In the genomic region with DNA sequence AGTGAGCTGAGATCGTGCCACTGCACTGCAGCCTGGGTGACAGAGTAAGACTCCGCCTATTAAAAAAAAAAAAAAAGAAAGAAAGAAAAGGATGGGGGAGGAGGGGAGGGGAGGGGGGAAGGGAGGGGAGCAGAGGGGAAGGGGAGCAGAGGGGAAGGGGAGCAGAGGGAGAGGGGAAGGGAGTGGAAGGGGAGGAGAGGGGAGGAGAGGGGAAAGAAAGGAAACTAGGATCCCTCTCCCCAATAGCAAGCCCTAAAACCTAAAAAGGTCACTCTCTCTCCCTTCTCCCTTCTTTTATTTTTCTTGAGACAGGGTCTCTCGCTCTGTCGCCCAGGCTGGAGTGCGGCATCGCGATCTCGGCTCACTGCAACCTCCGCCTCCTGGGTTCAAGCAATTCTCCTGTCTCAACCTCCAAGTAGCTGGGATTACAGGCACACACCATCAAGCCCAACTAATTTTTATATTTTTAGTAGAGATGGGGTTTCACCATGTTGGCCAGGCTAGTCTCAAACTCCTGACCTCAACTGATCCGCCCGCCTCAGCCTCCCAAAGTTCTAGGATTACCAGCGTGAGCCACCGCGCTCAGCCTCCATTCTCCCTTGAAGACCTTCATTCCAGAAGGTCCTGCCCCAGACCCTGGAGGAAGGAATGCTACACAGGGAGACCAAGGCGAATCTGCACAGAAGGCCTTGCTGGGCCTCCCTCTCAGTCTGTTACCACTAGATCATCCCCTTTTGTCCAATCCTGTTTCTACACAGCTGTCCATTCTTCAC, we compare ENCODE assay signal across 21 cellular contexts. TPM values are rescaled to one million over a fixed set of nuclear protein-coding genes. Genes with fewer than 3 reads are reported as not detected.
DNase-seq lines count a peak whose midpoint lies in the region; ATAC-seq, FAIRE-seq and TF ChIP-seq lines count a peak whose summit lies in the region.
"Had no signal": no experiment of that assay in that cellular context is flagged by ENCODE, and none has a peak within 500 bp of the region (broad histone marks: within the 10 kb centered on the region; RNA-seq: fewer than 3 reads in every experiment).

No MANE protein-coding gene starts in this region.

- no peak for DNase-seq in HepG2 (ENCODE audit: low spot score)
- DNase-seq in right lobe of liver, result no peak
- peak; percentile 76 for DNase-seq in mesendoderm
- DNase-seq in activated gamma-delta T cell treated with Interleukin-2 at 50 U/mL for 16 hours, result no peak
- no peak for DNase-seq in NCI-H446 (lab: John Stamatoyannopoulos, UW)
- DNase-seq in NCI-H748 (lab: John Stamatoyannopoulos, UW; ENCODE audit: unreplicated experiment), result no peak
- no peak for DNase-seq in NCI-H526 treated with DMSO at 0.1 percent for 48 hours (lab: John Stamatoyannopoulos, UW)
- DNase-seq: activated B cell treated with CpG ODN at 0.5 μM for 24 hours; adrenal gland; lower lobe of right lung; NCI-H1105 treated with DMSO at 0.1 percent for 48 hours; NCI-H2029; NCI-H2227 treated with DMSO at 0.1 percent for 48 hours; NCI-H82; Right ventricle myocardium superior; stimulated activated CD4-positive, alpha-beta T cell treated with anti-CD3 and anti-CD28 coated beads, Interleukin-1b, Interleukin-23, amount 100 ng/mL, for 48 hours; T-helper 9 cell had no signal

- CTCF ChIA-PET in HepG2 (lab: Yijun Ruan, JAX; ENCODE audit: low intra/inter-chr PET ratio, low total read pairs), result no interaction called here

- H3K36me3 ChIP-seq in HepG2 (replicated peaks in 1 of 2; ENCODE audit: control insufficient read depth in 1 of 2, insufficient read depth in 2 of 2, low read length in 2 of 2) (no peaks in the 10 kb centered on the region), right lobe of liver (no peaks in the 10 kb centered on the region), mesendoderm (ENCODE audit: control insufficient read depth, insufficient read depth, low read length) (no peaks in the 10 kb centered on the region)
- H3K36me3 ChIP-seq: adrenal gland, lower lobe of right lung had no signal

- H2AK5ac ChIP-seq in mesendoderm (ENCODE audit: low read length), result peak overlapping the region; percentile 30

- peak overlapping the region; percentile 58 for H2BK5ac ChIP-seq in mesendoderm (ENCODE audit: low read length)

- peak overlapping the region; percentile 44 for H3K27ac ChIP-seq in HepG2 (ENCODE audit: extremely low read length, insufficient read depth, low read length)
- H3K27ac ChIP-seq in right lobe of liver, result no peak overlapping the region
- H3K27ac ChIP-seq in mesendoderm (ENCODE audit: low read depth, low read length), result peak overlapping the region; percentile 93
- H3K27ac ChIP-seq: adrenal gland, lower lobe of right lung had no signal

- H3K27me3 ChIP-seq in HepG2 (ENCODE audit: control insufficient read depth in 1 of 2, insufficient read depth in 2 of 2, low read length in 2 of 2) (no peaks in the 10 kb centered on the region), right lobe of liver (no peaks in the 10 kb centered on the region), mesendoderm (ENCODE audit: insufficient read depth, low read length, poor library complexity) (no peaks in the 10 kb centered on the region)
- H3K27me3 ChIP-seq: adrenal gland had no signal

- H3K4me1 ChIP-seq in HepG2 (ENCODE audit: insufficient read depth, low read length), result peaks cover 90% of the 10 kb centered on the region
- H3K4me1 ChIP-seq in right lobe of liver, result peaks cover 0 to 21% (median 10%) of the 10 kb centered on the region in 4 donors
- H3K4me1 ChIP-seq in mesendoderm (ENCODE audit: control insufficient read depth, low read depth, low read length), result peaks cover 12% of the 10 kb centered on the region

- H3K4me3 Mint-ChIP-seq in brain, result no peak overlapping the region
- H3K4me3 Mint-ChIP-seq: activated B cell treated with CpG ODN at 0.5 μM for 24 hours; dendritic cell treated with granulocyte-macrophage colony-stimulating factor and Interleukin-4, amounts not matched to agents 40 ng/mL and 50 ng/mL, for 4 days had no signal

- POLR2A ChIA-PET in HepG2 (lab: Yijun Ruan, JAX), result interaction anchor here (0.7 to 8.1 kb wide), 3 partner anchors 13 to 47 kb away, joined by 4 to 88 read pairs (median 34); a partner anchor contains a TSS

- H2BK15ac ChIP-seq in mesendoderm (replicated peaks; ENCODE audit: low read depth), result peak overlapping the region; percentile 10

- TF ChIP-seq CTCF in HepG2 (CRISPR knock-in tag; IDR thresholded peaks at IDR 0.05) (no peak), right lobe of liver (IDR thresholded peaks at IDR 0.05) (no peak), brain (conservative IDR thresholded peaks at IDR 0.05) (no peak)

- H2BK120ac ChIP-seq in mesendoderm (ENCODE audit: low read depth, low read length), result peak overlapping the region; percentile 79

- H3K23ac ChIP-seq in mesendoderm (ENCODE audit: low read length), result no peak overlapping the region

- no peak for TF ChIP-seq EP300 in HepG2 (IDR thresholded peaks at IDR 0.05; ENCODE audit: low read depth in 2 of 2, low read length in 2 of 2)
- TF ChIP-seq EP300 in HepG2 (CRISPR knock-in tag; IDR thresholded peaks at IDR 0.05; ENCODE audit: borderline replicate concordance), result no peak

- no peaks in the 10 kb centered on the region for H3K9me3 ChIP-seq in HepG2 (ENCODE audit: low read length)
- no peaks in the 10 kb centered on the region for H3K9me3 ChIP-seq in right lobe of liver
- H3K9me3 ChIP-seq: adrenal gland, lower lobe of right lung had no signal

- intact Hi-C loops in HepG2 (cut with micrococcal nuclease; ENCODE audit: unreplicated experiment), result no loop called here
- intact Hi-C loops in right lobe of liver (cut with DNase I), result no loop called here

- H4K20me1 ChIP-seq in HepG2 (ENCODE audit: insufficient read depth, low read length), result no peaks in the 10 kb centered on the region

- peaks cover 11% of the 10 kb centered on the region for H3K27me3 Mint-ChIP-seq in brain

- TF ChIP-seq RAD21 in HepG2 (CRISPR knock-in tag; IDR thresholded peaks at IDR 0.05), result no peak

- peak overlapping the region; percentile 96 for H3K18ac ChIP-seq in mesendoderm (ENCODE audit: low read length)

- no peaks in the 10 kb centered on the region for H3K36me3 Mint-ChIP-seq in brain

- 96% methylated on average over 15 of the region's 15 CpGs for WGBS in HepG2 (ENCODE audit: low lambda C conversion rate)
- 96% methylated on average over 14 of the region's 15 CpGs for WGBS in right lobe of liver (ENCODE audit: insufficient coverage, low coverage, low lambda C conversion rate, missing lambda C conversion rate)
- no CpG with 5 or more reads among the region's 15 CpGs for WGBS in mesendoderm (ENCODE audit: extremely low coverage, insufficient coverage, low lambda C conversion rate)

- peak overlapping the region; percentile 57 for H3K56ac ChIP-seq in mesendoderm (ENCODE audit: low read length)

- H3K79me1 ChIP-seq in mesendoderm (ENCODE audit: low read length), result no peaks in the 10 kb centered on the region

- H3K4me1 Mint-ChIP-seq in brain, result peaks cover 37% of the 10 kb centered on the region

- FAIRE-seq in HepG2 (lab: Jason Lieb, UNC), result no peak
- FAIRE-seq: A204.1, endometrium had no signal

- TF ChIP-seq POLR2A in HepG2 (IDR thresholded peaks at IDR 0.05; ENCODE audit: insufficient read depth in 1 of 2, low read depth in 2 of 2, low read length in 2 of 2) (no peak), right lobe of liver (IDR thresholded peaks at IDR 0.05) (no peak)

- H3K9ac ChIP-seq in HepG2 (ENCODE audit: insufficient read depth, low read depth, low read length) (no peak overlapping the region), mesendoderm (ENCODE audit: low read length) (peak overlapping the region; percentile 42)

- H3K4me2 ChIP-seq in HepG2 (ENCODE audit: low read depth, low read length) (no peak overlapping the region), mesendoderm (ENCODE audit: low read length) (no peak overlapping the region)

- H4K8ac ChIP-seq in mesendoderm (ENCODE audit: low read depth, low read length), result no peak overlapping the region

- no peak overlapping the region for H2AFZ ChIP-seq in HepG2 (ENCODE audit: low read length)

- ATAC-seq in HepG2 (no peak), right lobe of liver (no peak)
- ATAC-seq: lower lobe of right lung had no signal

- H3K27ac Mint-ChIP-seq in brain, result peak overlapping the region in 3 of 5 experiments; percentile 31 to 59 (median 45)
- H3K27ac Mint-ChIP-seq: activated B cell treated with CpG ODN at 0.5 μM for 24 hours; dendritic cell treated with granulocyte-macrophage colony-stimulating factor and Interleukin-4, amounts not matched to agents 40 ng/mL and 50 ng/mL, for 4 days had no signal

- H3K4me3 ChIP-seq in HepG2 (replicated peaks in 1 of 3; ENCODE audit: insufficient read depth in 1 of 3, low read depth in 2 of 3, low read length in 3 of 3), result no peak overlapping the region
- H3K4me3 ChIP-seq in right lobe of liver, result no peak overlapping the region
- no peak overlapping the region for H3K4me3 ChIP-seq in mesendoderm (ENCODE audit: low read length)
- H3K4me3 ChIP-seq: adrenal gland, lower lobe of right lung had no signal

- H4K5ac ChIP-seq in mesendoderm (ENCODE audit: low read length), result no peak overlapping the region

- H3K4ac ChIP-seq in mesendoderm (ENCODE audit: low read depth, low read length), result peak overlapping the region; percentile 84

- BruUV-seq in HepG2 (replicated peaks; lab: Mats Ljungman, UMichigan), result no TSS peak

- H3K79me2 ChIP-seq in HepG2 (ENCODE audit: insufficient read depth, low read length) (peaks cover 3% of the 10 kb centered on the region), mesendoderm (ENCODE audit: control insufficient read depth, insufficient read depth, low read length) (no peaks in the 10 kb centered on the region)

- peaks cover 0 to 3% (median 0%) of the 10 kb centered on the region in 5 experiments for H3K9me3 Mint-ChIP-seq in brain
- H3K9me3 Mint-ChIP-seq: activated B cell treated with CpG ODN at 0.5 μM for 24 hours; dendritic cell treated with granulocyte-macrophage colony-stimulating factor and Interleukin-4, amounts not matched to agents 40 ng/mL and 50 ng/mL, for 4 days had no signal

- in situ Hi-C loops in HepG2 (cut with HindIII; ENCODE audit: extremely low pct_ligation_motif_present, low pct_unique_long_range_greater_than_20kb), result no loop called here

RNA-seq across cellular contexts. Expression of a gene that starts 45.8 kb away (rescaled TPM):
- 19.1 and 29.4 TPM in 2 replicates for total RNA-seq in HepG2 (2016; rRNA removed; fragmentation: Illumina TruSeq; extraction: Trizol)
- 13.7 and 14.9 TPM in 2 replicates for total RNA-seq in HepG2 (2016; cell fraction: cytosol; rRNA removed; fragmentation: Illumina TruSeq; extraction: Trizol; ENCODE audit: low read depth)
- 14.8 and 30.7 TPM in 2 replicates for total RNA-seq in HepG2 (2016; cell fraction: insoluble cytoplasmic fraction; rRNA removed; fragmentation: Illumina TruSeq; extraction: Trizol)
- total RNA-seq in HepG2 (2016; cell fraction: membrane; rRNA removed; fragmentation: Illumina TruSeq; extraction: Trizol), result 28.0 and 32.4 TPM in 2 replicates
- total RNA-seq in HepG2 (2016; cell fraction: nucleus; rRNA removed; fragmentation: Illumina TruSeq; extraction: Trizol), result 29.7 and 34.7 TPM in 2 replicates
- 117 and 149 TPM in 2 replicates for polyA plus RNA-seq in HepG2 (2011; rRNA removed)
- polyA plus RNA-seq in HepG2 (2011; cell fraction: cytosol; rRNA removed), result 60.3 and 76.2 TPM in 2 replicates
- polyA plus RNA-seq in HepG2 (2011; cell fraction: nucleus; rRNA removed), result 145 and 149 TPM in 2 replicates
- polyA plus RNA-seq in HepG2 (2012), result 142 and 149 TPM in 2 replicates
- polyA plus RNA-seq in HepG2 (2016; cell fraction: cytosol; fragmentation: Illumina TruSeq; extraction: Trizol; ENCODE audit: low read depth), result 3.1 and 3.3 TPM in 2 replicates
- polyA plus RNA-seq in HepG2 (2016; cell fraction: insoluble cytoplasmic fraction; fragmentation: Illumina TruSeq; extraction: Trizol; ENCODE audit: low read depth), result 15.9 and 19.2 TPM in 2 replicates
- polyA plus RNA-seq in HepG2 (2016; cell fraction: membrane; fragmentation: Illumina TruSeq; extraction: Trizol; ENCODE audit: low read depth), result 7.9 and 8.1 TPM in 2 replicates
- polyA plus RNA-seq in HepG2 (2016; cell fraction: nucleus; fragmentation: Illumina TruSeq; extraction: Trizol; ENCODE audit: insufficient read depth, low read depth), result 68.4 and 71.9 TPM in 2 replicates
- polyA minus RNA-seq in HepG2 (2011; rRNA and poly(A)+ RNA removed; ENCODE audit: low replicate concordance), result 24.0 and 183 TPM in 2 replicates
- polyA minus RNA-seq in HepG2 (2011; cell fraction: cytosol; rRNA and poly(A)+ RNA removed), result 66.0 and 82.3 TPM in 2 replicates
- 45.6 and 58.6 TPM in 2 replicates for polyA minus RNA-seq in HepG2 (2011; cell fraction: nucleus; rRNA and poly(A)+ RNA removed)
- 10 to 100 TPM in 5 of 6 experiments, 1 to 10 TPM in 1; 5.1 to 45.2 (median 13.0) TPM for total RNA-seq in right lobe of liver
- 102 TPM for polyA plus RNA-seq in brain (ENCODE audit: insufficient read depth, low read depth, low replicate concordance)
- 153 TPM for polyA plus RNA-seq in mesendoderm (2013, experiment 1 of 2)
- polyA plus RNA-seq in mesendoderm (2013, experiment 2 of 2), result 150 TPM

Comparison
In these comparisons a context has a peak if more than half of its experiments do, and no peak if none do; other contexts are left out.
1. H3K27ac ChIP-seq: peak in HepG2 (single experiment) and mesendoderm (single experiment); none in right lobe of liver (0 of 3).